2 cellular contexts compared by ENCODE assay signal in the genomic region with DNA sequence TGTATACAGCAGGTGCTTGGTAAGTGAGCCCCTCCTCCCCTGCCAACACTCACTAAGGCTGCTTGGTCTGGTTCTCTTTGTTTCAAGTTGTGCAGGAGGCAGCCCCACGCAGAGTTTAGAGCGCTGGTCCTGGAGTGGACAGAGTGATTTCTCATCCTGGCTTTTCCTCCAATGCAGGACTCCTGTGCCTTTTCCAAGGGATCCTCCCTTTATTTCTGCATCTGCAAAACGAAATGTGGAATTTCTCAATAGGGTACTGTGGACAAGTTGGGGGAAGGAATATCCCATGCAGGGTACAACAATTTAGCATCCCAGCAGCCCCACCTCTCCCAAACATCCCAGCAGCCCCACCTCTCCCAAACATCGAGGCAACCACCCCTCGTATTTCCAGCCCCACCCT.
TF ChIP-seq lines count a peak whose summit lies in the region.

No MANE protein-coding gene starts in this region.

TF ChIP-seq in SK-N-SH, 30 proteins besides CTCF, POLR2A, EP300 and RAD21 (continued from another document):
- TF ChIP-seq, protein P1, sequence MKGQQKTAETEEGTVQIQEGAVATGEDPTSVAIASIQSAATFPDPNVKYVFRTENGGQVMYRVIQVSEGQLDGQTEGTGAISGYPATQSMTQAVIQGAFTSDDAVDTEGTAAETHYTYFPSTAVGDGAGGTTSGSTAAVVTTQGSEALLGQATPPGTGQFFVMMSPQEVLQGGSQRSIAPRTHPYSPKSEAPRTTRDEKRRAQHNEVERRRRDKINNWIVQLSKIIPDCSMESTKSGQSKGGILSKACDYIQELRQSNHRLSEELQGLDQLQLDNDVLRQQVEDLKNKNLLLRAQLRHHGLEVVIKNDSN (IDR thresholded peaks at IDR 0.05; ENCODE audit: borderline replicate concordance, low read depth): no peak
- TF ChIP-seq, protein P2, sequence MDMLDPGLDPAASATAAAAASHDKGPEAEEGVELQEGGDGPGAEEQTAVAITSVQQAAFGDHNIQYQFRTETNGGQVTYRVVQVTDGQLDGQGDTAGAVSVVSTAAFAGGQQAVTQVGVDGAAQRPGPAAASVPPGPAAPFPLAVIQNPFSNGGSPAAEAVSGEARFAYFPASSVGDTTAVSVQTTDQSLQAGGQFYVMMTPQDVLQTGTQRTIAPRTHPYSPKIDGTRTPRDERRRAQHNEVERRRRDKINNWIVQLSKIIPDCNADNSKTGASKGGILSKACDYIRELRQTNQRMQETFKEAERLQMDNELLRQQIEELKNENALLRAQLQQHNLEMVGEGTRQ (IDR thresholded peaks at IDR 0.05; ENCODE audit: borderline replicate concordance, low read depth, low read length): no peak
- TF ChIP-seq SIN3A (IDR thresholded peaks at IDR 0.05; ENCODE audit: borderline replicate concordance, low read depth, low read length) (no peak), SMC3 (IDR thresholded peaks at IDR 0.05; ENCODE audit: low read depth, low read length) (no peak)

TF ChIP-seq in SK-N-SH treated with all-trans-retinoic acid at 6 μM for 48 hours, 23 proteins besides CTCF, POLR2A, EP300 and RAD21 (continued from another document):
- TF ChIP-seq, protein P3, sequence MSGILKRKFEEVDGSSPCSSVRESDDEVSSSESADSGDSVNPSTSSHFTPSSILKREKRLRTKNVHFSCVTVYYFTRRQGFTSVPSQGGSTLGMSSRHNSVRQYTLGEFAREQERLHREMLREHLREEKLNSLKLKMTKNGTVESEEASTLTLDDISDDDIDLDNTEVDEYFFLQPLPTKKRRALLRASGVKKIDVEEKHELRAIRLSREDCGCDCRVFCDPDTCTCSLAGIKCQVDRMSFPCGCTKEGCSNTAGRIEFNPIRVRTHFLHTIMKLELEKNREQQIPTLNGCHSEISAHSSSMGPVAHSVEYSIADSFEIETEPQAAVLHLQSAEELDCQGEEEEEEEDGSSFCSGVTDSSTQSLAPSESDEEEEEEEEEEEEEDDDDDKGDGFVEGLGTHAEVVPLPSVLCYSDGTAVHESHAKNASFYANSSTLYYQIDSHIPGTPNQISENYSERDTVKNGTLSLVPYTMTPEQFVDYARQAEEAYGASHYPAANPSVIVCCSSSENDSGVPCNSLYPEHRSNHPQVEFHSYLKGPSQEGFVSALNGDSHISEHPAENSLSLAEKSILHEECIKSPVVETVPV (CRISPR knock-in tag; IDR thresholded peaks at IDR 0.05): no peak
- no peak for TF ChIP-seq ZFP3 (CRISPR knock-in tag; IDR thresholded peaks at IDR 0.05)
- TF ChIP-seq RARB (CRISPR knock-in tag; IDR thresholded peaks at IDR 0.05): no peak
- TF ChIP-seq ZNF565 (CRISPR knock-in tag; conservative IDR thresholded peaks at IDR 0.05; ENCODE audit: low read depth): no peak
- TF ChIP-seq BACH2 (CRISPR knock-in tag; IDR thresholded peaks at IDR 0.05; ENCODE audit: borderline replicate concordance): no peak
- TF ChIP-seq ISL1 (CRISPR knock-in tag; IDR thresholded peaks at IDR 0.05): no peak
- TF ChIP-seq, protein P4, sequence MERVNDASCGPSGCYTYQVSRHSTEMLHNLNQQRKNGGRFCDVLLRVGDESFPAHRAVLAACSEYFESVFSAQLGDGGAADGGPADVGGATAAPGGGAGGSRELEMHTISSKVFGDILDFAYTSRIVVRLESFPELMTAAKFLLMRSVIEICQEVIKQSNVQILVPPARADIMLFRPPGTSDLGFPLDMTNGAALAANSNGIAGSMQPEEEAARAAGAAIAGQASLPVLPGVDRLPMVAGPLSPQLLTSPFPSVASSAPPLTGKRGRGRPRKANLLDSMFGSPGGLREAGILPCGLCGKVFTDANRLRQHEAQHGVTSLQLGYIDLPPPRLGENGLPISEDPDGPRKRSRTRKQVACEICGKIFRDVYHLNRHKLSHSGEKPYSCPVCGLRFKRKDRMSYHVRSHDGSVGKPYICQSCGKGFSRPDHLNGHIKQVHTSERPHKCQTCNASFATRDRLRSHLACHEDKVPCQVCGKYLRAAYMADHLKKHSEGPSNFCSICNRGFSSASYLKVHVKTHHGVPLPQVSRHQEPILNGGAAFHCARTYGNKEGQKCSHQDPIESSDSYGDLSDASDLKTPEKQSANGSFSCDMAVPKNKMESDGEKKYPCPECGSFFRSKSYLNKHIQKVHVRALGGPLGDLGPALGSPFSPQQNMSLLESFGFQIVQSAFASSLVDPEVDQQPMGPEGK (CRISPR knock-in tag; IDR thresholded peaks at IDR 0.05; ENCODE audit: borderline replicate concordance): no peak
- TF ChIP-seq ARNTL (CRISPR knock-in tag; IDR thresholded peaks at IDR 0.05; ENCODE audit: borderline replicate concordance, low read depth): no peak
- TF ChIP-seq, protein P5, sequence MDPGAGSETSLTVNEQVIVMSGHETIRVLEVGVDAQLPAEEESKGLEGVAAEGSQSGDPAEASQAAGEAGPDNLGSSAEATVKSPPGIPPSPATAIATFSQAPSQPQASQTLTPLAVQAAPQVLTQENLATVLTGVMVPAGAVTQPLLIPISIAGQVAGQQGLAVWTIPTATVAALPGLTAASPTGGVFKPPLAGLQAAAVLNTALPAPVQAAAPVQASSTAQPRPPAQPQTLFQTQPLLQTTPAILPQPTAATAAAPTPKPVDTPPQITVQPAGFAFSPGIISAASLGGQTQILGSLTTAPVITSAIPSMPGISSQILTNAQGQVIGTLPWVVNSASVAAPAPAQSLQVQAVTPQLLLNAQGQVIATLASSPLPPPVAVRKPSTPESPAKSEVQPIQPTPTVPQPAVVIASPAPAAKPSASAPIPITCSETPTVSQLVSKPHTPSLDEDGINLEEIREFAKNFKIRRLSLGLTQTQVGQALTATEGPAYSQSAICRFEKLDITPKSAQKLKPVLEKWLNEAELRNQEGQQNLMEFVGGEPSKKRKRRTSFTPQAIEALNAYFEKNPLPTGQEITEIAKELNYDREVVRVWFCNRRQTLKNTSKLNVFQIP (CRISPR knock-in tag; IDR thresholded peaks at IDR 0.05; ENCODE audit: borderline replicate concordance, low read depth): no peak
- no peak for TF ChIP-seq ZNF70 (CRISPR knock-in tag; IDR thresholded peaks at IDR 0.05)
- TF ChIP-seq GLIS3 (CRISPR knock-in tag; IDR thresholded peaks at IDR 0.05): no peak
